In the genomic region with DNA sequence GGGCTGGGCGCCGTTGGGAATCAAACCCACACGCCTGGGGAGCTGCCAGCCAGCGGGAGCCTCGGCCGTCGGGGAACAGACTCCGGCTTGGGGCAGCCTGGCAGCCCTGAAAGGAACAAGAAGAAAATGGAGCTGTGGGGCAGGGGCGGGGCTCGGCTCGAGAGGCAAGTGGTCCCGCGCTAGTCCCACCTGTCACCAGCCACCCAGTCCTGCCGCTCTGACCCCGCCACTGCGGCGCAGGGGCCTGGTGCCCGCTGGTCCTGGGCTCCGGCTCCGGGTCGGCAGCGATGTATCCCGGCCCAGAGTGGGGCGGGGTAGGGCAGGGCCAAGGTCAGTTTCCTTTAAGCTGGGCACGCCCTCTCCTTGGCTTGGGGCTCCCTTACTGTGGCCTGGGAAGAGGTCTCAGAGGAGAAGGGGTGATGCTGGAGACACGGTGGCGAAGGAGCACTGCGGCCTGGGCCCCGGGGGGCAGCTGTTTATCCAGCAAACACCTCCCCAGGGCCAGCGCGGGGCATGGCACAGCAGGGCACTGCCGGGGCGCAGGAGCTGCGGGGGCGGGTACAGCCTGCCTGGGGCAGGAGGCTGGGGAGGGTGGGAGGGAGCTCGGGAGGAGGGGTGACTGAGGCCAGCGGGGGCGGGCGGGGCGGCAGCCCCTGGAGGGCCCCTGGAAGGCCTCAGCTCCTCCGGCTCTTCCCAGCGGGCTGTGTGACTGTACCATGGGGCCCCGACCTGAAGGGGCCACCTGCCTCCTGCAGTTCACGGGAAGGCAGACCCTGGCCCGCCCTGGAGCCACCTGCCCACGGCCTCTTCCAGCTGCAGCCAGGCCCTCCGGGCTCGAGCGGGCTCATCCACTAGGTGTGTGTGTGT, we compare ENCODE assay signal across 8 cellular contexts. TPM values are rescaled to one million over a fixed set of nuclear protein-coding genes. Genes with fewer than 3 reads are reported as not detected.
A peak's percentile ranks its signal among the peaks of the same experiment; 100 is the strongest.
DNase-seq lines count a peak whose midpoint lies in the region; ATAC-seq, FAIRE-seq and TF ChIP-seq lines count a peak whose summit lies in the region.

No MANE protein-coding gene starts in this region.

- no peaks in the 10 kb centered on the region for H3K4me1 Mint-ChIP-seq in astrocyte (ENCODE audit: low read depth, unreplicated experiment)

- peak overlapping the region in 8 of 10 experiments; percentile 37 to 70 (median 52); a peak in 14 of 20 replicates for H3K4me3 ChIP-seq in BLaER1 treated with 17β-estradiol and CSF1 and Interleukin-3, amounts not matched to agents 10 nM and 100 nM
- H3K4me3 ChIP-seq in H7 (ENCODE audit: insufficient read depth, low read depth, low read length) = no peak overlapping the region
- no peak overlapping the region for H3K4me3 ChIP-seq in astrocyte (ENCODE audit: insufficient read depth, low read depth, low read length)
- no peak overlapping the region for H3K4me3 ChIP-seq in mesendoderm (ENCODE audit: low read length)

- H3K56ac ChIP-seq in mesendoderm (ENCODE audit: low read length) = peak overlapping the region; percentile 60

- no peak overlapping the region for H2BK120ac ChIP-seq in mesendoderm (ENCODE audit: low read depth, low read length)

- no peaks in the 10 kb centered on the region for H3K9me3 ChIP-seq in BLaER1 treated with 17β-estradiol and CSF1 and Interleukin-3, amounts not matched to agents 10 nM and 100 nM (replicated peaks in 1 of 11)
- H3K9me3 ChIP-seq in astrocyte (ENCODE audit: insufficient read depth, low read depth, low read length) = no peaks in the 10 kb centered on the region

- peaks cover 0 to 39% (median 8%) of the 10 kb centered on the region in 11 experiments; a peak in 12 of 22 replicates for H4K20me1 ChIP-seq in BLaER1 treated with 17β-estradiol and CSF1 and Interleukin-3, amounts not matched to agents 10 nM and 100 nM
- H4K20me1 ChIP-seq in astrocyte (ENCODE audit: insufficient read depth, low read length) = no peaks in the 10 kb centered on the region

- H2BK5ac ChIP-seq in mesendoderm (ENCODE audit: low read length) = no peak overlapping the region

- TF ChIP-seq CTCF in astrocyte (IDR thresholded peaks at IDR 0.05; ENCODE audit: insufficient read depth, low read depth, low read length) = no peak

- no CpG with 5 or more reads among the region's 49 CpGs for whole genome bisulfite sequencing in mesendoderm (ENCODE audit: extremely low coverage, insufficient coverage, low lambda C conversion rate)

- no peak overlapping the region for H4K8ac ChIP-seq in mesendoderm (ENCODE audit: low read depth, low read length)

- no peak overlapping the region for H3K4me3 Mint-ChIP-seq in astrocyte (ENCODE audit: unreplicated experiment)

- no peaks in the 10 kb centered on the region for H3K79me2 ChIP-seq in astrocyte (ENCODE audit: insufficient read depth, low read length)
- H3K79me2 ChIP-seq in mesendoderm (ENCODE audit: control insufficient read depth, insufficient read depth, low read length) = no peaks in the 10 kb centered on the region

- H3K79me1 ChIP-seq in mesendoderm (ENCODE audit: low read length) = no peaks in the 10 kb centered on the region

- peak overlapping the region in 7 of 11 experiments; percentile 11 to 69 (median 59); a peak in 14 of 22 replicates for H3K9ac ChIP-seq in BLaER1 treated with 17β-estradiol and CSF1 and Interleukin-3, amounts not matched to agents 10 nM and 100 nM
- H3K9ac ChIP-seq in astrocyte (ENCODE audit: low read length) = peak overlapping the region; percentile 3
- no peak overlapping the region for H3K9ac ChIP-seq in mesendoderm (ENCODE audit: low read length)

- H3K27me3 Mint-ChIP-seq in astrocyte (ENCODE audit: low read depth, unreplicated experiment) = peaks cover 16% of the 10 kb centered on the region

- peaks cover 0 to 10% (median under 1%) of the 10 kb centered on the region in 11 experiments; a peak in 5 of 22 replicates for H3K36me3 ChIP-seq in BLaER1 treated with 17β-estradiol and CSF1 and Interleukin-3, amounts not matched to agents 10 nM and 100 nM
- H3K36me3 ChIP-seq in H7 (replicated peaks; ENCODE audit: control insufficient read depth, insufficient read depth, low read length) (no peaks in the 10 kb centered on the region), astrocyte (ENCODE audit: insufficient read depth, low read length) (no peaks in the 10 kb centered on the region), mesendoderm (ENCODE audit: control insufficient read depth, insufficient read depth, low read length) (no peaks in the 10 kb centered on the region)

- FAIRE-seq in astrocyte (lab: Jason Lieb, UNC) = no peak

- H3K4me1 ChIP-seq in BLaER1 treated with 17β-estradiol and CSF1 and Interleukin-3, amounts not matched to agents 10 nM and 100 nM = peaks cover 10 to 34% (median 18%) of the 10 kb centered on the region in 10 experiments; a peak in 19 of 20 replicates
- H3K4me1 ChIP-seq in astrocyte (ENCODE audit: insufficient read depth, low read length) = no peaks in the 10 kb centered on the region
- H3K4me1 ChIP-seq in mesendoderm (ENCODE audit: control insufficient read depth, low read depth, low read length) = no peaks in the 10 kb centered on the region

- H3K23ac ChIP-seq in mesendoderm (ENCODE audit: low read length) = no peak overlapping the region

- H3K27me3 ChIP-seq in BLaER1 treated with 17β-estradiol and CSF1 and Interleukin-3, amounts not matched to agents 10 nM and 100 nM = peaks cover 23 to 44% (median 30%) of the 10 kb centered on the region in 11 experiments
- H3K27me3 ChIP-seq in H7 (ENCODE audit: control insufficient read depth, insufficient read depth, low read length) (no peaks in the 10 kb centered on the region), astrocyte (ENCODE audit: insufficient read depth, low read length) (no peaks in the 10 kb centered on the region), mesendoderm (ENCODE audit: insufficient read depth, low read length, poor library complexity) (no peaks in the 10 kb centered on the region)

- H2AFZ ChIP-seq in astrocyte (ENCODE audit: low read depth, low read length) = no peak overlapping the region

- H3K18ac ChIP-seq in mesendoderm (ENCODE audit: low read length) = no peak overlapping the region

- peak overlapping the region in 2 of 11 experiments; percentile 30 to 35; a peak in 3 of 22 replicates for H3K27ac ChIP-seq in BLaER1 treated with 17β-estradiol and CSF1 and Interleukin-3, amounts not matched to agents 10 nM and 100 nM
- H3K27ac ChIP-seq in astrocyte (ENCODE audit: low read depth, low read length) = no peak overlapping the region
- H3K27ac ChIP-seq in mesendoderm (ENCODE audit: low read depth, low read length) = no peak overlapping the region

- H3K27ac Mint-ChIP-seq in astrocyte (ENCODE audit: unreplicated experiment) = no peak overlapping the region

- no peaks in the 10 kb centered on the region for H3K36me3 Mint-ChIP-seq in astrocyte (ENCODE audit: low read depth, unreplicated experiment)

- no peak overlapping the region for H2BK15ac ChIP-seq in mesendoderm (replicated peaks; ENCODE audit: low read depth)

- H2AK5ac ChIP-seq in mesendoderm (ENCODE audit: low read length) = no peak overlapping the region

- no peaks in the 10 kb centered on the region for H3K9me3 Mint-ChIP-seq in astrocyte (ENCODE audit: unreplicated experiment)

- DNase-seq in H7 (peak; percentile 78), astrocyte (ENCODE audit: low read depth) (no peak), mesendoderm (peak; percentile 37), midbrain (lab: John Stamatoyannopoulos, UW) (no peak), COR-L47 (lab: John Stamatoyannopoulos, UW) (no peak), NCI-H774 (lab: John Stamatoyannopoulos, UW) (no peak)

- no peak overlapping the region for H4K5ac ChIP-seq in mesendoderm (ENCODE audit: low read length)

- no peak overlapping the region for H3K4ac ChIP-seq in mesendoderm (ENCODE audit: low read depth, low read length)

- ATAC-seq in GM21526 (IDR thresholded peaks at IDR 0.05; ENCODE audit: low FRiP score, unreplicated experiment) = no peak

- H3K4me2 ChIP-seq in BLaER1 treated with 17β-estradiol and CSF1 and Interleukin-3, amounts not matched to agents 10 nM and 100 nM = peak overlapping the region; percentile 74 to 95 (median 79)
- H3K4me2 ChIP-seq in astrocyte (ENCODE audit: low read length) (no peak overlapping the region), mesendoderm (ENCODE audit: low read length) (peak overlapping the region; percentile 40)

RNA-seq across cellular contexts. Expression of a gene that starts 15.6 kb away (rescaled TPM):
- 95.6 and 175 TPM in 2 replicates for total RNA-seq in H7 (2014; rRNA removed; shearing (Covaris generic))
- total RNA-seq in astrocyte = 85.3 and 119 TPM in 2 replicates
- 131 TPM for polyA plus RNA-seq in mesendoderm (2013, experiment 1 of 2)
- polyA plus RNA-seq in mesendoderm (2013, experiment 2 of 2) = 130 TPM

Comparison
In these comparisons a context has a peak if more than half of its experiments do, and no peak if none do; other contexts are left out.
1. H3K4me3 ChIP-seq: peak in BLaER1 treated with 17β-estradiol and CSF1 and Interleukin-3, amounts not matched to agents 10 nM and 100 nM (8 of 10); none in H7 (single experiment), astrocyte (single experiment) and mesendoderm (single experiment).
2. DNase-seq: peak in H7 (single experiment) and mesendoderm (single experiment); none in astrocyte (single experiment), midbrain (single experiment), COR-L47 (single experiment) and NCI-H774 (single experiment).